In genomic region chr11:34653851-34654490, GRCh38 we compare ENCODE assay signal across 9 cellular contexts. TPM values are rescaled to one million over a fixed set of nuclear protein-coding genes. Genes with fewer than 3 reads are reported as not detected.
A peak's percentile ranks its signal among the peaks of the same experiment; 100 is the strongest.
DNase-seq lines count a peak whose midpoint lies in the region; ATAC-seq and TF ChIP-seq lines count a peak whose summit lies in the region.
"Had no signal": no experiment of that assay in that cellular context is flagged by ENCODE, and none has a peak within 500 bp of the region (broad histone marks: within the 10 kb centered on the region; RNA-seq: fewer than 3 reads in every experiment).

No MANE protein-coding gene starts in this region.

- POLR2A ChIA-PET in BJ (lab: Charles Lee) = interaction anchor here (1.2 kb wide), 1 partner anchor 9 kb away, joined by 3 read pairs; no protein-coding TSS in a partner anchor
- POLR2A ChIA-PET in MCF 10A (lab: Yijun Ruan, JAX) = interaction anchor here (0.6 to 12.5 kb wide), 30 partner anchors 11 to 710 kb away, joined by 3 to 273 read pairs (median 5); partner anchors contain the start of genes APIP, EHF and PDHX

- H3K27me3 ChIP-seq in BJ (ENCODE audit: control insufficient read depth, insufficient read depth, low read length) (no peaks in the 10 kb centered on the region), mesendoderm (ENCODE audit: insufficient read depth, low read length, poor library complexity) (no peaks in the 10 kb centered on the region)

- TF ChIP-seq EP300 in Ishikawa (IDR thresholded peaks at IDR 0.05; ENCODE audit: borderline replicate concordance) = no peak

- CTCF ChIA-PET in BJ (lab: Yijun Ruan, JAX) = interaction anchor here (0.7 to 2.9 kb wide), 6 partner anchors 10 to 154 kb away, joined by 3 to 16 read pairs (median 4); no protein-coding TSS in a partner anchor
- CTCF ChIA-PET in MCF 10A (lab: Yijun Ruan, JAX) = interaction anchor here (0.6 to 5.2 kb wide), 16 partner anchors 10 to 244 kb away, joined by 3 to 51 read pairs (median 5); no protein-coding TSS in a partner anchor

- no peak overlapping the region for H4K5ac ChIP-seq in mesendoderm (ENCODE audit: low read length)

- H3K4me3 Mint-ChIP-seq in MCF 10A (ENCODE audit: unreplicated experiment) = peak overlapping the region; percentile 3
- H3K4me3 Mint-ChIP-seq in activated T-helper 1 cell treated with anti-CD3 and anti-CD28 coated beads, Interleukin-12 subunit alpha, Interleukin-12 subunit beta, Interleukin-2, Interleukin-4 antibody, amounts not matched to agents 30 ng/mL and 10 ng/mL and 1 ng/mL, durations not matched to agents 14 hours and 24 hours and 36 hours = no peak overlapping the region
- H3K4me3 Mint-ChIP-seq: central memory CD8-positive, alpha-beta T cell had no signal

- no peak overlapping the region for H3K4ac ChIP-seq in mesendoderm (ENCODE audit: low read depth, low read length)

- no peak overlapping the region for H3K4me3 ChIP-seq in BJ (ENCODE audit: low read depth, low read length)
- no peak overlapping the region for H3K4me3 ChIP-seq in mesendoderm (ENCODE audit: low read length)

- H3K79me2 ChIP-seq in mesendoderm (ENCODE audit: control insufficient read depth, insufficient read depth, low read length) = no peaks in the 10 kb centered on the region

- no peaks in the 10 kb centered on the region for H3K9me3 Mint-ChIP-seq in MCF 10A (ENCODE audit: unreplicated experiment)
- H3K9me3 Mint-ChIP-seq in activated T-helper 1 cell treated with anti-CD3 and anti-CD28 coated beads, Interleukin-12 subunit alpha, Interleukin-12 subunit beta, Interleukin-2, Interleukin-4 antibody, amounts not matched to agents 30 ng/mL and 10 ng/mL and 1 ng/mL, durations not matched to agents 14 hours and 24 hours and 36 hours = no peaks in the 10 kb centered on the region
- H3K9me3 Mint-ChIP-seq: central memory CD8-positive, alpha-beta T cell had no signal

- BruUV-seq in MCF 10A (replicated peaks; lab: Mats Ljungman, UMichigan) = no TSS peak

- H3K36me3 ChIP-seq in BJ (ENCODE audit: control insufficient read depth, insufficient read depth, low read length) = no peaks in the 10 kb centered on the region
- H3K36me3 ChIP-seq in mesendoderm (ENCODE audit: control insufficient read depth, insufficient read depth, low read length) = no peaks in the 10 kb centered on the region

- H3K9ac ChIP-seq in mesendoderm (ENCODE audit: low read length) = no peak overlapping the region

- H2AK5ac ChIP-seq in mesendoderm (ENCODE audit: low read length) = no peak overlapping the region

- H2BK120ac ChIP-seq in mesendoderm (ENCODE audit: low read depth, low read length) = no peak overlapping the region

- H3K56ac ChIP-seq in mesendoderm (ENCODE audit: low read length) = no peak overlapping the region

- no peak overlapping the region for H3K27ac ChIP-seq in mesendoderm (ENCODE audit: low read depth, low read length)

- no peak overlapping the region for H2BK15ac ChIP-seq in mesendoderm (replicated peaks; ENCODE audit: low read depth)

- TF ChIP-seq CTCF in BJ (IDR thresholded peaks at IDR 0.05; ENCODE audit: insufficient read depth, low read depth, low read length) (peak; percentile 32), MCF 10A (IDR thresholded peaks at IDR 0.05; ENCODE audit: unreplicated experiment) (no peak)

- H3K4me1 ChIP-seq in mesendoderm (ENCODE audit: control insufficient read depth, low read depth, low read length) = no peaks in the 10 kb centered on the region

- H4K8ac ChIP-seq in mesendoderm (ENCODE audit: low read depth, low read length) = no peak overlapping the region

- H2BK5ac ChIP-seq in mesendoderm (ENCODE audit: low read length) = no peak overlapping the region

- peak; percentile 92 for DNase-seq in BJ (ENCODE audit: low read depth)
- DNase-seq in MCF 10A (ENCODE audit: unreplicated experiment) = peak; percentile 98
- peak; percentile 56 for DNase-seq in mesendoderm
- DNase-seq in retina = no peak
- DNase-seq in activated T-helper 1 cell treated with anti-CD3 and anti-CD28 coated beads, Interleukin-12 subunit alpha, Interleukin-12 subunit beta, Interleukin-2, Interleukin-4 antibody, amounts not matched to agents 30 ng/mL and 10 ng/mL and 1 ng/mL, durations not matched to agents 14 hours and 24 hours and 36 hours (ENCODE audit: low spot score) = no peak

- no peak overlapping the region for H3K23ac ChIP-seq in mesendoderm (ENCODE audit: low read length)

- H3K79me1 ChIP-seq in mesendoderm (ENCODE audit: low read length) = no peaks in the 10 kb centered on the region

- no peak overlapping the region for H3K4me2 ChIP-seq in mesendoderm (ENCODE audit: low read length)

- ATAC-seq in HG02870 (IDR thresholded peaks at IDR 0.05; ENCODE audit: unreplicated experiment) (no peak), GM21737 (IDR thresholded peaks at IDR 0.05; ENCODE audit: unreplicated experiment) (no peak)

- TF ChIP-seq RAD21 in Ishikawa (IDR thresholded peaks at IDR 0.05; ENCODE audit: low read depth) = peak; percentile 53; the same call in 1 of the 2 replicates

- peak overlapping the region; percentile 96 for H3K27ac Mint-ChIP-seq in MCF 10A (ENCODE audit: low read depth, unreplicated experiment)
- no peak overlapping the region for H3K27ac Mint-ChIP-seq in activated T-helper 1 cell treated with anti-CD3 and anti-CD28 coated beads, Interleukin-12 subunit alpha, Interleukin-12 subunit beta, Interleukin-2, Interleukin-4 antibody, amounts not matched to agents 30 ng/mL and 10 ng/mL and 1 ng/mL, durations not matched to agents 14 hours and 24 hours and 36 hours

- H3K18ac ChIP-seq in mesendoderm (ENCODE audit: low read length) = no peak overlapping the region

- peaks cover 51% of the 10 kb centered on the region for H3K4me1 Mint-ChIP-seq in MCF 10A (ENCODE audit: insufficient read depth, unreplicated experiment)
- H3K4me1 Mint-ChIP-seq in activated T-helper 1 cell treated with anti-CD3 and anti-CD28 coated beads, Interleukin-12 subunit alpha, Interleukin-12 subunit beta, Interleukin-2, Interleukin-4 antibody, amounts not matched to agents 30 ng/mL and 10 ng/mL and 1 ng/mL, durations not matched to agents 14 hours and 24 hours and 36 hours (ENCODE audit: low read depth) = peaks cover 21% of the 10 kb centered on the region

- no peaks in the 10 kb centered on the region for H3K27me3 Mint-ChIP-seq in MCF 10A (ENCODE audit: insufficient read depth, unreplicated experiment)
- H3K27me3 Mint-ChIP-seq in activated T-helper 1 cell treated with anti-CD3 and anti-CD28 coated beads, Interleukin-12 subunit alpha, Interleukin-12 subunit beta, Interleukin-2, Interleukin-4 antibody, amounts not matched to agents 30 ng/mL and 10 ng/mL and 1 ng/mL, durations not matched to agents 14 hours and 24 hours and 36 hours (ENCODE audit: insufficient read depth) = peaks cover 66% of the 10 kb centered on the region

- WGBS in mesendoderm (ENCODE audit: extremely low coverage, insufficient coverage, low lambda C conversion rate) = no CpG with 5 or more reads among the region's 12 CpGs

- intact Hi-C loops in MCF 10A (cut with micrococcal nuclease) = loop anchor here (1.0 to 2.0 kb wide), 6 partner anchors 31 to 236 kb away; partner anchors contain the start of gene ELF5
- intact Hi-C loops in activated T-helper 1 cell treated with anti-CD3 and anti-CD28 coated beads, Interleukin-12 subunit alpha, Interleukin-12 subunit beta, Interleukin-2, Interleukin-4 antibody, amounts not matched to agents 30 ng/mL and 10 ng/mL and 1 ng/mL, durations not matched to agents 14 hours and 24 hours and 36 hours (cut with micrococcal nuclease) = loop anchor here (5.0 to 10.0 kb wide), 2 partner anchors 473 to 1701 kb away; no protein-coding TSS in a partner anchor

- peaks cover 29% of the 10 kb centered on the region for H3K36me3 Mint-ChIP-seq in MCF 10A (ENCODE audit: insufficient read depth, unreplicated experiment)
- H3K36me3 Mint-ChIP-seq in activated T-helper 1 cell treated with anti-CD3 and anti-CD28 coated beads, Interleukin-12 subunit alpha, Interleukin-12 subunit beta, Interleukin-2, Interleukin-4 antibody, amounts not matched to agents 30 ng/mL and 10 ng/mL and 1 ng/mL, durations not matched to agents 14 hours and 24 hours and 36 hours (ENCODE audit: low read depth) = no peaks in the 10 kb centered on the region

TF ChIP-seq in Ishikawa, 13 proteins besides CTCF, POLR2A, EP300 and RAD21 (continues in another document):
- no peak for TF ChIP-seq USF1 (IDR thresholded peaks at IDR 0.05)
- no peak for TF ChIP-seq TCF12 (IDR thresholded peaks at IDR 0.05; ENCODE audit: low read depth)

RNA-seq across cellular contexts. Expression of gene EHF, which starts 33.1 kb away (rescaled TPM):
- polyA plus RNA-seq in BJ (2011; rRNA removed) = not detected in 2 replicates
- polyA minus RNA-seq in BJ (2011; rRNA and poly(A)+ RNA removed) = not detected in 2 replicates
- 0.54 and 1.1 TPM in 2 replicates for total RNA-seq in MCF 10A (2022)
- polyA plus RNA-seq in mesendoderm (2013, experiment 1 of 2) = 0.06 TPM
- not detected for polyA plus RNA-seq in mesendoderm (2013, experiment 2 of 2)
- total RNA-seq in activated T-helper 1 cell treated with anti-CD3 and anti-CD28 coated beads, Interleukin-12 subunit alpha, Interleukin-12 subunit beta, Interleukin-2, Interleukin-4 antibody, amounts not matched to agents 30 ng/mL and 10 ng/mL and 1 ng/mL, durations not matched to agents 14 hours and 24 hours and 36 hours = not detected in 2 replicates

Comparison
In these comparisons a context has a peak if more than half of its experiments do, and no peak if none do; other contexts are left out.
1. DNase-seq: peak in BJ (single experiment), MCF 10A (single experiment) and mesendoderm (single experiment); none in retina (single experiment) and activated T-helper 1 cell treated with anti-CD3 and anti-CD28 coated beads, Interleukin-12 subunit alpha, Interleukin-12 subunit beta, Interleukin-2, Interleukin-4 antibody, amounts not matched to agents 30 ng/mL and 10 ng/mL and 1 ng/mL, durations not matched to agents 14 hours and 24 hours and 36 hours (single experiment).